ENCODE assay signal across 19 cellular contexts in the genomic region with DNA sequence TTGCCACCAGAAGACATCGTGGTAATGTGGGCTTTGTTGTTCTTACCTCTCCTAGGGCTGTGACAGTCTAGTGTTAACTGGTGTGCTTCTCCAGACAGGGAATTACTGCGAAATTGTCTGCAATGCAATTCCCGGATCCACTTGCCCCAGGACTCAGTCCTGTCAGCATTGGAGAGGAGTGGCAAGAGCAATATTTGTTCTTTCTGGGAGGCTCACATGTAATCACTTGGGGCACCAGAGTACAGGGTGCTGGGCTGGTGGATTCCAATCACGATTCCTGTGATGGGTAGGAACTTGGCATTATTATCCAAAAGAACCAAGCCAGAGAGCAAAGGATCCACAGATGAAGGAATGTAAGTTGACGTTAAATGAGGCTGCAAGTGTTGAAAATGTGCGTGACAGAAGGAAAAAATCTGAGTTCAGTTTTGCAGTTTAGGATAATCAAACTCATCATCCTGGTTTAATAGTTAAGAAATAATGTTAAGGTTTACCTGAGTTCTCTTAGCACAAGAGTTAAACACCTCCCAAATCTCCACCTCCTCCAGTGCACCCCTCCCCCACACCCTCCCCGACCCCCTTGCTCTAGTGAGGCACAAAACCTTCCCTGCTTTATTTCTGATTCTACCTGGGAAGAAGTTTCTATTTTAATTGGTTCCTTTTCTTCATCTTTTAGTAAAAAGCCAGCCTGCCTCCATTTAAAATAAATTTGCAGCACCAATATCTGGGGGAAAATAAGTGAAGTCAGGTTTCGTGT.
"Had no signal": no experiment of that assay in that cellular context is flagged by ENCODE, and none has a peak within 500 bp of the region (broad histone marks: within the 10 kb centered on the region; RNA-seq: fewer than 3 reads in every experiment).

No MANE protein-coding gene starts in this region.

- H3K79me2 ChIP-seq: hepatocyte had no signal

- ATAC-seq: activated T-cell treated with anti-CD3 and anti-CD28 coated beads, Interleukin-2, amount 50 U/mL, for 72 hours; sciatic nerve; stimulated activated effector memory CD8-positive, alpha-beta T cell treated with anti-CD3 and anti-CD28 coated beads, Interleukin-12 subunit alpha, Interleukin-12 subunit beta, amount 100 ng/mL, for 72 hours; stimulated activated naive CD8-positive, alpha-beta T cell treated with anti-CD3 and anti-CD28 coated beads, Interleukin-15, amount 100 ng/mL, for 72 hours had no signal

- H3K27ac ChIP-seq: cardiac muscle cell, hepatocyte, tibial artery had no signal

- H3K36me3 Mint-ChIP-seq: memory B cell; stimulated activated effector memory CD8-positive, alpha-beta T cell treated with anti-CD3 and anti-CD28 coated beads, Interleukin-12 subunit alpha, Interleukin-12 subunit beta, amount 100 ng/mL, for 72 hours had no signal

- H3K9me3 ChIP-seq: tibial artery had no signal

- H3K9me3 Mint-ChIP-seq: activated naive CD4-positive, alpha-beta T cell treated with anti-CD3 and anti-CD28 coated beads, Interleukin-2, amount 10 ng/mL, durations not matched to agents 7 days and 5 days; activated T-cell treated with anti-CD3 and anti-CD28 coated beads, Interleukin-2, amount 50 U/mL, for 72 hours; memory B cell; stimulated activated effector memory CD8-positive, alpha-beta T cell treated with anti-CD3 and anti-CD28 coated beads, Interleukin-12 subunit alpha, Interleukin-12 subunit beta, amount 100 ng/mL, for 72 hours had no signal

- H3K36me3 ChIP-seq: cardiac muscle cell, tibial artery had no signal

- DNase-seq: activated CD4-positive, alpha-beta T cell treated with anti-CD3 and anti-CD28 coated beads, Interleukin-2, amount 50 U/mL, for 4 hours; activated effector memory CD4-positive, alpha-beta T cell treated with anti-CD3 and anti-CD28 coated beads, Interleukin-2, amount 50 U/mL, for 16 hours; activated naive CD4-positive, alpha-beta T cell treated with anti-CD3 and anti-CD28 coated beads, Interleukin-2, amount 10 ng/mL, durations not matched to agents 7 days and 5 days; activated T-cell treated with anti-CD3 and anti-CD28 coated beads, Interleukin-2, amount 50 U/mL, for 72 hours; erythroblast; glutamatergic neuron; kidney glomerular epithelial cell; small intestine; stimulated activated CD4-positive, alpha-beta T cell treated with anti-CD3 and anti-CD28 coated beads, Interleukin-2, amount 100 ng/mL, for 24 hours; stimulated activated naive CD8-positive, alpha-beta T cell treated with anti-CD3 and anti-CD28 coated beads, Interleukin-15, amount 100 ng/mL, for 72 hours; T-helper 1 cell; T-helper 9 cell; tibial artery had no signal

- H3K4me1 Mint-ChIP-seq: activated naive CD4-positive, alpha-beta T cell treated with anti-CD3 and anti-CD28 coated beads, Interleukin-2, amount 10 ng/mL, durations not matched to agents 7 days and 5 days; memory B cell; nephron; stimulated activated effector memory CD8-positive, alpha-beta T cell treated with anti-CD3 and anti-CD28 coated beads, Interleukin-12 subunit alpha, Interleukin-12 subunit beta, amount 100 ng/mL, for 72 hours; stimulated activated naive CD8-positive, alpha-beta T cell treated with anti-CD3 and anti-CD28 coated beads, Interleukin-15, amount 100 ng/mL, for 72 hours had no signal

- H3K4me3 ChIP-seq: cardiac muscle cell, hepatocyte, tibial artery had no signal

- H3K27ac Mint-ChIP-seq: activated T-cell treated with anti-CD3 and anti-CD28 coated beads, Interleukin-2, amount 50 U/mL, for 72 hours; memory B cell; nephron; stimulated activated effector memory CD8-positive, alpha-beta T cell treated with anti-CD3 and anti-CD28 coated beads, Interleukin-12 subunit alpha, Interleukin-12 subunit beta, amount 100 ng/mL, for 72 hours had no signal

- H3K27me3 ChIP-seq: cardiac muscle cell, hepatocyte, tibial artery had no signal

- H3K4me3 Mint-ChIP-seq: activated naive CD4-positive, alpha-beta T cell treated with anti-CD3 and anti-CD28 coated beads, Interleukin-2, amount 10 ng/mL, durations not matched to agents 7 days and 5 days; activated T-cell treated with anti-CD3 and anti-CD28 coated beads, Interleukin-2, amount 50 U/mL, for 72 hours; memory B cell; nephron; stimulated activated effector memory CD8-positive, alpha-beta T cell treated with anti-CD3 and anti-CD28 coated beads, Interleukin-12 subunit alpha, Interleukin-12 subunit beta, amount 100 ng/mL, for 72 hours; stimulated activated naive CD8-positive, alpha-beta T cell treated with anti-CD3 and anti-CD28 coated beads, Interleukin-15, amount 100 ng/mL, for 72 hours had no signal

- H3K4me2 ChIP-seq: hepatocyte had no signal

- H3K27me3 Mint-ChIP-seq: activated naive CD4-positive, alpha-beta T cell treated with anti-CD3 and anti-CD28 coated beads, Interleukin-2, amount 10 ng/mL, durations not matched to agents 7 days and 5 days; memory B cell; stimulated activated naive CD8-positive, alpha-beta T cell treated with anti-CD3 and anti-CD28 coated beads, Interleukin-15, amount 100 ng/mL, for 72 hours had no signal

- H2AFZ ChIP-seq: hepatocyte had no signal
